Comparison of ENCODE assay signal across 1 cellular context in the genomic region with DNA sequence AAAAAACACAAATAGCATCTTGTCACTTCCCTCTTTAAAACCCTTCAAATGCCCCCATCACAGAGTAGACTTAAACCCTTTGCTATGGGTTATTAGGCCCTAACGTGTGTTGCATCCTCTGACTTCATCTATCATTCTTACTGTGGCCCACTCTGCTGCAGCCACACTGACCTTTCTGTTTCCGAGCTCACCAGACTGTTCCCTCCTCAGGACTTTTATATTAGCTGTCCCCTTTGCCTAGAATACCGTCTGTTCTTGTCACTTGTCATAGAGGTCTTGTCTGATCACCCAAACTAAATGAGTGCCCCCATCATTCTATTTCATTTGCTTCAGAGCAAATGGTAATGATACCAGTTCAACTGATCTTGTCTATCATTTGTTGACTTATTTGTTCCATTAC.
TF ChIP-seq lines count a peak whose summit lies in the region.

No MANE protein-coding gene starts in this region.

TF ChIP-seq in endothelial cell of umbilical vein, 7 proteins besides CTCF, POLR2A, EP300 and RAD21:
- TF ChIP-seq FOS (IDR thresholded peaks at IDR 0.05; ENCODE audit: borderline replicate concordance, insufficient read depth, low read length) (no peak), EZH2 (IDR thresholded peaks at IDR 0.05; ENCODE audit: borderline replicate concordance, low read depth, low read length, severe bottlenecking) (no peak), POLR2AphosphoS5 (IDR thresholded peaks at IDR 0.05; ENCODE audit: insufficient read depth, low read depth, low read length) (no peak), MYC (IDR thresholded peaks at IDR 0.05; ENCODE audit: low read depth, low read length) (no peak), JUN (IDR thresholded peaks at IDR 0.05; ENCODE audit: borderline replicate concordance, insufficient read depth, insufficient read length, low read depth) (no peak), GATA2 (IDR thresholded peaks at IDR 0.05; ENCODE audit: insufficient read depth, insufficient read length, low read depth, low read length) (no peak)
- TF ChIP-seq, protein P1, sequence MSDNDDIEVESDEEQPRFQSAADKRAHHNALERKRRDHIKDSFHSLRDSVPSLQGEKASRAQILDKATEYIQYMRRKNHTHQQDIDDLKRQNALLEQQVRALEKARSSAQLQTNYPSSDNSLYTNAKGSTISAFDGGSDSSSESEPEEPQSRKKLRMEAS (IDR thresholded peaks at IDR 0.05; ENCODE audit: insufficient read depth, insufficient read length): no peak
